Comparison of ENCODE assay signal across 1 cellular context in the genomic region with DNA sequence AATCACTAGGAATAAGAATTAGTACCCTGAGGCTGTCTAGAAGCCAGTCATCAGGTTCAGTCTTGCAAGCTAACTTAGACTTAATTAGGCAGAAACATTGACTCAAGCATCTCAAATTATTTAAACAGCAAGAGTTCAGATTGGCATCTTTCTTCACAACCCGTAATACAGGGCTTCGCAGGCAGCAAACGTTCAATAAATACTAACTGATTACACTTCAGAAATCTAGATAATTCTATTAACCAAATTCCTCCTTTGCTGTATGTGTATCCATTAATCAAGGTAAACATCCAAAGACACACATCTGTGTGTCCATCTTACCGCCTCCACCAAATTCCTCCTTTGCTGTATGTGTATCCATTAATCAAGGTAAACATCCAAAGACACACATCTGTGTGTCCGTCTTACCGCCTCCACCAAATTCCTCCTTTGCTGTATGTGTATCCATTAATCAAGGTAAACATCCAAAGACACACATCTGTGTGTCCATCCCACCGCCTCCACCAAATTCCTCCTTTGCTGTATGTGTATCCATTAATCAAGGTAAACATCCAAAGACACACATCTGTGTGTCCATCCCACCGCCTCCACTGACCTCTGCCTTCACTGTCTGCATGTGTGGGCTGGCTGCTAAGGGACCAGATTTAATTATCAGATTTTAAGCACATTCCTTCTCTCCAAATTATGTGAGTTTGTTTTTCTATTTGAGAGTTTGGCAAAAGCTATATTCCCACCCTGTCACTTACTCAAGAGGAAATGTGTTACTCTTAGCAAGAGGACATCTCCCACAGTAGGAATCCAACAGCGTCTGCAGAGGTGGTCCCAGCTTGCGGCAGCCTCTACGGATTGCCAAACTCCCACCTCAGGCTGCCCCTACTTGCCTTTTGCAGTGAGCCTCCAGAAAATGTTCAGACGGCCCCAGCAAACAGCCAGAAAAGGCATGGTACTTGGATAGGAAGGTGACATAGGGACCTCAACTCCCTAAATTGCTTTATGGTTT.
A peak's percentile ranks its signal among the peaks of the same experiment; 100 is the strongest.
TF ChIP-seq lines count a peak whose summit lies in the region.

No MANE protein-coding gene starts in this region.

TF ChIP-seq in HepG2, 621 proteins besides CTCF, POLR2A, EP300 and RAD21 (continued from another document and continues in another):
- TF ChIP-seq, protein P1, sequence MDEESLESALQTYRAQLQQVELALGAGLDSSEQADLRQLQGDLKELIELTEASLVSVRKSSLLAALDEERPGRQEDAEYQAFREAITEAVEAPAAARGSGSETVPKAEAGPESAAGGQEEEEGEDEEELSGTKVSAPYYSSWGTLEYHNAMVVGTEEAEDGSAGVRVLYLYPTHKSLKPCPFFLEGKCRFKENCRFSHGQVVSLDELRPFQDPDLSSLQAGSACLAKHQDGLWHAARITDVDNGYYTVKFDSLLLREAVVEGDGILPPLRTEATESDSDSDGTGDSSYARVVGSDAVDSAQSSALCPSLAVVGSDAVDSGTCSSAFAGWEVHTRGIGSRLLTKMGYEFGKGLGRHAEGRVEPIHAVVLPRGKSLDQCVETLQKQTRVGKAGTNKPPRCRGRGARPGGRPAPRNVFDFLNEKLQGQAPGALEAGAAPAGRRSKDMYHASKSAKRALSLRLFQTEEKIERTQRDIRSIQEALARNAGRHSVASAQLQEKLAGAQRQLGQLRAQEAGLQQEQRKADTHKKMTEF (CRISPR knock-in tag; IDR thresholded peaks at IDR 0.05), result peak; percentile 98
- TF ChIP-seq ZNF34 (CRISPR knock-in tag; IDR thresholded peaks at IDR 0.05; ENCODE audit: borderline replicate concordance), result no peak; the same call in 1 of the 2 replicates
- peak; percentile 91 for TF ChIP-seq MLX (CRISPR knock-in tag; IDR thresholded peaks at IDR 0.05)
- peak; percentile 98 for TF ChIP-seq RCOR2 (CRISPR knock-in tag; IDR thresholded peaks at IDR 0.05)
- no peak for TF ChIP-seq HCFC1 (IDR thresholded peaks at IDR 0.05; ENCODE audit: low read depth, low read length)
- TF ChIP-seq ZNF235 (CRISPR knock-in tag; IDR thresholded peaks at IDR 0.05; ENCODE audit: borderline replicate concordance), result no peak
- TF ChIP-seq ZNF431 (CRISPR knock-in tag; IDR thresholded peaks at IDR 0.05; ENCODE audit: borderline replicate concordance, low read depth), result peak; percentile 52; the same call in 1 of the 2 replicates
- TF ChIP-seq ZNF460 (CRISPR knock-in tag; IDR thresholded peaks at IDR 0.05; ENCODE audit: borderline replicate concordance), result peak; percentile 44; the same call in 1 of the 2 replicates
- peak; percentile 86; the same call in 1 of the 2 replicates for TF ChIP-seq FLYWCH1 (CRISPR knock-in tag; IDR thresholded peaks at IDR 0.05)
- peak; percentile 74 for TF ChIP-seq LCORL (IDR thresholded peaks at IDR 0.05)
- TF ChIP-seq LCORL (CRISPR knock-in tag; IDR thresholded peaks at IDR 0.05), result peak; percentile 92
- TF ChIP-seq FOXK1 (CRISPR knock-in tag; IDR thresholded peaks at IDR 0.05; ENCODE audit: borderline replicate concordance, low read depth), result peak; percentile 95; the same call in 1 of the 2 replicates
- TF ChIP-seq MXI1 (IDR thresholded peaks at IDR 0.05; ENCODE audit: borderline replicate concordance, low read depth, low read length), result 0 out of 3 replicates have a peak, but pooled peaks have one; percentile 9
- peak in 1 of 2 experiments; percentile 74; a peak in 1 of 4 replicates for TF ChIP-seq REST (IDR thresholded peaks at IDR 0.05; ENCODE audit: borderline replicate concordance in 1 of 2, low read depth in 1 of 2, low read length in 2 of 2)
- TF ChIP-seq MZF1 (CRISPR knock-in tag; IDR thresholded peaks at IDR 0.05; ENCODE audit: borderline replicate concordance), result no peak
- TF ChIP-seq ZNF629 (CRISPR knock-in tag; conservative IDR thresholded peaks at IDR 0.05), result peak; percentile 24; the same call in 1 of the 2 replicates
- TF ChIP-seq NBN (conservative IDR thresholded peaks at IDR 0.05), result no peak
- TF ChIP-seq, protein P2, sequence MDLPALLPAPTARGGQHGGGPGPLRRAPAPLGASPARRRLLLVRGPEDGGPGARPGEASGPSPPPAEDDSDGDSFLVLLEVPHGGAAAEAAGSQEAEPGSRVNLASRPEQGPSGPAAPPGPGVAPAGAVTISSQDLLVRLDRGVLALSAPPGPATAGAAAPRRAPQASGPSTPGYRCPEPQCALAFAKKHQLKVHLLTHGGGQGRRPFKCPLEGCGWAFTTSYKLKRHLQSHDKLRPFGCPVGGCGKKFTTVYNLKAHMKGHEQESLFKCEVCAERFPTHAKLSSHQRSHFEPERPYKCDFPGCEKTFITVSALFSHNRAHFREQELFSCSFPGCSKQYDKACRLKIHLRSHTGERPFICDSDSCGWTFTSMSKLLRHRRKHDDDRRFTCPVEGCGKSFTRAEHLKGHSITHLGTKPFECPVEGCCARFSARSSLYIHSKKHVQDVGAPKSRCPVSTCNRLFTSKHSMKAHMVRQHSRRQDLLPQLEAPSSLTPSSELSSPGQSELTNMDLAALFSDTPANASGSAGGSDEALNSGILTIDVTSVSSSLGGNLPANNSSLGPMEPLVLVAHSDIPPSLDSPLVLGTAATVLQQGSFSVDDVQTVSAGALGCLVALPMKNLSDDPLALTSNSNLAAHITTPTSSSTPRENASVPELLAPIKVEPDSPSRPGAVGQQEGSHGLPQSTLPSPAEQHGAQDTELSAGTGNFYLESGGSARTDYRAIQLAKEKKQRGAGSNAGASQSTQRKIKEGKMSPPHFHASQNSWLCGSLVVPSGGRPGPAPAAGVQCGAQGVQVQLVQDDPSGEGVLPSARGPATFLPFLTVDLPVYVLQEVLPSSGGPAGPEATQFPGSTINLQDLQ (CRISPR knock-in tag; IDR thresholded peaks at IDR 0.05), result no peak
- TF ChIP-seq TFE3 (CRISPR knock-in tag; IDR thresholded peaks at IDR 0.05), result peak; percentile 85
- no peak for TF ChIP-seq SP2 (CRISPR knock-in tag; IDR thresholded peaks at IDR 0.05)
- no peak for TF ChIP-seq ZNF784 (CRISPR knock-in tag; IDR thresholded peaks at IDR 0.05; ENCODE audit: borderline replicate concordance)
- peak; percentile 90 for TF ChIP-seq PPARG (CRISPR knock-in tag; conservative IDR thresholded peaks at IDR 0.05)
- TF ChIP-seq ZNF251 (CRISPR knock-in tag; IDR thresholded peaks at IDR 0.05), result no peak
- TF ChIP-seq ZBTB49 (CRISPR knock-in tag; IDR thresholded peaks at IDR 0.05; ENCODE audit: borderline replicate concordance), result peak; percentile 60; the same call in 1 of the 2 replicates
- peak; percentile 90; the same call in 1 of the 2 replicates for TF ChIP-seq ZNF589 (CRISPR knock-in tag; conservative IDR thresholded peaks at IDR 0.05)
- TF ChIP-seq ZNF432 (CRISPR knock-in tag; IDR thresholded peaks at IDR 0.05; ENCODE audit: borderline replicate concordance), result no peak
- TF ChIP-seq ASH2L (IDR thresholded peaks at IDR 0.05; ENCODE audit: insufficient read length, low read depth, low read length), result peak; percentile 74
- TF ChIP-seq, protein P3, sequence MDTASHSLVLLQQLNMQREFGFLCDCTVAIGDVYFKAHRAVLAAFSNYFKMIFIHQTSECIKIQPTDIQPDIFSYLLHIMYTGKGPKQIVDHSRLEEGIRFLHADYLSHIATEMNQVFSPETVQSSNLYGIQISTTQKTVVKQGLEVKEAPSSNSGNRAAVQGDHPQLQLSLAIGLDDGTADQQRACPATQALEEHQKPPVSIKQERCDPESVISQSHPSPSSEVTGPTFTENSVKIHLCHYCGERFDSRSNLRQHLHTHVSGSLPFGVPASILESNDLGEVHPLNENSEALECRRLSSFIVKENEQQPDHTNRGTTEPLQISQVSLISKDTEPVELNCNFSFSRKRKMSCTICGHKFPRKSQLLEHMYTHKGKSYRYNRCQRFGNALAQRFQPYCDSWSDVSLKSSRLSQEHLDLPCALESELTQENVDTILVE (CRISPR knock-in tag; IDR thresholded peaks at IDR 0.05), result 0 out of 2 replicates have a peak, but pooled peaks have one; percentile 74
- 0 out of 2 replicates have a peak, but pooled peaks have one; percentile 19 for TF ChIP-seq HNRNPUL1 (IDR thresholded peaks at IDR 0.05; ENCODE audit: low read depth, low read length)
- TF ChIP-seq, protein P4, sequence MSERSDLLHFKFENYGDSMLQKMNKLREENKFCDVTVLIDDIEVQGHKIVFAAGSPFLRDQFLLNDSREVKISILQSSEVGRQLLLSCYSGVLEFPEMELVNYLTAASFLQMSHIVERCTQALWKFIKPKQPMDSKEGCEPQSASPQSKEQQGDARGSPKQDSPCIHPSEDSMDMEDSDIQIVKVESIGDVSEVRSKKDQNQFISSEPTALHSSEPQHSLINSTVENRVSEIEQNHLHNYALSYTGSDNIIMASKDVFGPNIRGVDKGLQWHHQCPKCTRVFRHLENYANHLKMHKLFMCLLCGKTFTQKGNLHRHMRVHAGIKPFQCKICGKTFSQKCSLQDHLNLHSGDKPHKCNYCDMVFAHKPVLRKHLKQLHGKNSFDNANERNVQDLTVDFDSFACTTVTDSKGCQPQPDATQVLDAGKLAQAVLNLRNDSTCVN (CRISPR knock-in tag; IDR thresholded peaks at IDR 0.05; ENCODE audit: borderline replicate concordance), result no peak
- TF ChIP-seq CBX1 (IDR thresholded peaks at IDR 0.05; ENCODE audit: low read depth), result no peak
- peak; percentile 76; the same call in 1 of the 2 replicates for TF ChIP-seq POGK (CRISPR knock-in tag; conservative IDR thresholded peaks at IDR 0.05)
- TF ChIP-seq MEF2D (CRISPR knock-in tag; IDR thresholded peaks at IDR 0.05), result peak; percentile 96
- TF ChIP-seq TEAD2 (CRISPR knock-in tag; IDR thresholded peaks at IDR 0.05), result peak; percentile 78
